1 cellular context compared by ENCODE assay signal in genomic region chr5:154648706-154649105, GRCh38.
TF ChIP-seq lines count a peak whose summit lies in the region.

No MANE protein-coding gene starts in this region.

TF ChIP-seq in K562, 482 proteins besides CTCF, POLR2A, EP300 and RAD21 (continued from another document and continues in another):
- TF ChIP-seq CLOCK (CRISPR knock-in tag; IDR thresholded peaks at IDR 0.05; ENCODE audit: borderline replicate concordance), result no peak
- TF ChIP-seq STAT5A (IDR thresholded peaks at IDR 0.05; ENCODE audit: borderline replicate concordance, low read length), result peak; percentile 89
- no peak for TF ChIP-seq HNRNPUL1 (IDR thresholded peaks at IDR 0.05; ENCODE audit: low read length)
- TF ChIP-seq ARID1B (IDR thresholded peaks at IDR 0.05), result peak; percentile 89
- no peak for TF ChIP-seq MBD2 (IDR thresholded peaks at IDR 0.05; ENCODE audit: borderline replicate concordance, low read depth)
- no peak for TF ChIP-seq HMGXB4 (CRISPR knock-in tag; IDR thresholded peaks at IDR 0.05)
- peak; percentile 25; the same call in 1 of the 2 replicates for TF ChIP-seq NKRF (IDR thresholded peaks at IDR 0.05; ENCODE audit: borderline replicate concordance)
- TF ChIP-seq DNMT1 (IDR thresholded peaks at IDR 0.05), result no peak
- no peak; the same call in 1 of the 2 replicates for TF ChIP-seq HLTF (IDR thresholded peaks at IDR 0.05)
- no peak for TF ChIP-seq SRSF3 (IDR thresholded peaks at IDR 0.05; ENCODE audit: insufficient read depth, low read length)
- no peak for TF ChIP-seq SMARCB1 (IDR thresholded peaks at IDR 0.05; ENCODE audit: insufficient read length, low read depth)
- TF ChIP-seq DMBX1 (CRISPR knock-in tag; IDR thresholded peaks at IDR 0.05; ENCODE audit: borderline replicate concordance), result peak; percentile 52; the same call in 1 of the 2 replicates
- no peak for TF ChIP-seq MCM2 (IDR thresholded peaks at IDR 0.05; ENCODE audit: low read depth)
- no peak for TF ChIP-seq ZNF76 (CRISPR knock-in tag; IDR thresholded peaks at IDR 0.05; ENCODE audit: borderline replicate concordance)
- TF ChIP-seq SRSF7 (optimal IDR thresholded peaks at IDR 0.05; ENCODE audit: low read depth, low read length), result no peak
- no peak for TF ChIP-seq ZNF740 (CRISPR knock-in tag; IDR thresholded peaks at IDR 0.05)
- TF ChIP-seq ZNF740 (tag; IDR thresholded peaks at IDR 0.05), result no peak
- peak; percentile 31; the same call in 1 of the 2 replicates for TF ChIP-seq JUN (IDR thresholded peaks at IDR 0.05; ENCODE audit: borderline replicate concordance, low read depth, low read length)
- no peak for TF ChIP-seq JUN (CRISPR knock-in tag; IDR thresholded peaks at IDR 0.05; ENCODE audit: borderline replicate concordance)
- no peak for TF ChIP-seq ZNF696 (CRISPR knock-in tag; conservative IDR thresholded peaks at IDR 0.05)
- no peak for TF ChIP-seq HOXB6 (CRISPR knock-in tag; IDR thresholded peaks at IDR 0.05; ENCODE audit: borderline replicate concordance)
- no peak for TF ChIP-seq ETS1 (conservative IDR thresholded peaks at IDR 0.05; ENCODE audit: control insufficient read depth, low read depth, low read length)
- TF ChIP-seq ZKSCAN3 (CRISPR knock-in tag; IDR thresholded peaks at IDR 0.05), result no peak
- TF ChIP-seq CREB5 (CRISPR knock-in tag; IDR thresholded peaks at IDR 0.05), result no peak
- TF ChIP-seq RBM15 (IDR thresholded peaks at IDR 0.05; ENCODE audit: insufficient read depth, low read length), result no peak
- no peak for TF ChIP-seq HNRNPLL (IDR thresholded peaks at IDR 0.05; ENCODE audit: low read depth, low read length, poor library complexity, severe bottlenecking)
- no peak for TF ChIP-seq ZC3H4 (CRISPR knock-in tag; IDR thresholded peaks at IDR 0.05; ENCODE audit: borderline replicate concordance)
- no peak for TF ChIP-seq ZBTB34 (CRISPR knock-in tag; IDR thresholded peaks at IDR 0.05)
- TF ChIP-seq EZH2 (IDR thresholded peaks at IDR 0.05; ENCODE audit: borderline replicate concordance, low read depth, low read length), result no peak
- no peak for TF ChIP-seq ZNF212 (CRISPR knock-in tag; IDR thresholded peaks at IDR 0.05)
- TF ChIP-seq MITF (IDR thresholded peaks at IDR 0.05), result no peak
- TF ChIP-seq SREBF1 (IDR thresholded peaks at IDR 0.05; ENCODE audit: borderline replicate concordance, low read depth, low read length), result no peak
- no peak for TF ChIP-seq NEUROD1 (IDR thresholded peaks at IDR 0.05; ENCODE audit: borderline replicate concordance, low read depth, low read length, partially characterized antibody)
- no peak for TF ChIP-seq ZNF780A (CRISPR knock-in tag; IDR thresholded peaks at IDR 0.05)
- no peak for TF ChIP-seq PHB2 (IDR thresholded peaks at IDR 0.05; ENCODE audit: low read depth)
- no peak for TF ChIP-seq CAMTA2 (CRISPR knock-in tag; conservative IDR thresholded peaks at IDR 0.05)
- TF ChIP-seq LEF1 (IDR thresholded peaks at IDR 0.05), result peak; percentile 50; the same call in 1 of the 2 replicates
- TF ChIP-seq CBX8 (IDR thresholded peaks at IDR 0.05; ENCODE audit: borderline replicate concordance, extremely low read depth, low read depth, low read length, poor library complexity, severe bottlenecking), result no peak
- TF ChIP-seq ZNF174 (CRISPR knock-in tag; IDR thresholded peaks at IDR 0.05), result no peak
- TF ChIP-seq ZKSCAN8 (CRISPR knock-in tag; IDR thresholded peaks at IDR 0.05), result no peak
- TF ChIP-seq ZNF274 (IDR thresholded peaks at IDR 0.05; ENCODE audit: borderline replicate concordance, low read depth, low read length), result no peak
- no peak for TF ChIP-seq ZNF24 (IDR thresholded peaks at IDR 0.05)
- no peak for TF ChIP-seq RBBP5 (IDR thresholded peaks at IDR 0.05; ENCODE audit: borderline replicate concordance, insufficient read depth, low read length, poor library complexity, severe bottlenecking)
- no peak for TF ChIP-seq ZNF354B (CRISPR knock-in tag; IDR thresholded peaks at IDR 0.05)
- TF ChIP-seq ZNF436 (CRISPR knock-in tag; IDR thresholded peaks at IDR 0.05), result no peak
- 0 out of 2 replicates have a peak, but pooled peaks have one; percentile 41 for TF ChIP-seq MTA3 (IDR thresholded peaks at IDR 0.05; ENCODE audit: borderline replicate concordance)
- TF ChIP-seq ZNF197 (CRISPR knock-in tag; IDR thresholded peaks at IDR 0.05; ENCODE audit: low read depth), result no peak
- TF ChIP-seq KDM1A (IDR thresholded peaks at IDR 0.05), result peak; percentile 77 to 87
- no peak for TF ChIP-seq ZNF3 (CRISPR knock-in tag; IDR thresholded peaks at IDR 0.05)
- no peak for TF ChIP-seq NR0B1 (IDR thresholded peaks at IDR 0.05; ENCODE audit: partially characterized antibody)
- TF ChIP-seq NCOR1 (IDR thresholded peaks at IDR 0.05), result peak; percentile 65
- no peak for TF ChIP-seq HMGN3 (IDR thresholded peaks at IDR 0.05; ENCODE audit: borderline replicate concordance, extremely low read depth, insufficient read length, low read depth, low read length)
- peak; percentile 45 for TF ChIP-seq BRD9 (IDR thresholded peaks at IDR 0.05; ENCODE audit: low read depth, partially characterized antibody)
- no peak for TF ChIP-seq ZNF79 (CRISPR knock-in tag; IDR thresholded peaks at IDR 0.05; ENCODE audit: low read depth)
- no peak for TF ChIP-seq PTTG1 (tag; IDR thresholded peaks at IDR 0.05; ENCODE audit: low read depth)
